20 cellular contexts compared by ENCODE assay signal in genomic region chr3:184011937-184012889, GRCh38. TPM values are rescaled to one million over a fixed set of nuclear protein-coding genes. Genes with fewer than 3 reads are reported as not detected.
DNase-seq lines count a peak whose midpoint lies in the region; ATAC-seq and TF ChIP-seq lines count a peak whose summit lies in the region.
"Had no signal": no experiment of that assay in that cellular context is flagged by ENCODE, and none has a peak within 500 bp of the region (broad histone marks: within the 10 kb centered on the region; RNA-seq: fewer than 3 reads in every experiment).

No MANE protein-coding gene starts in this region.

- TF ChIP-seq CTCF in C4-2B (conservative IDR thresholded peaks at IDR 0.05) (peak; percentile 20), colonic mucosa (IDR thresholded peaks at IDR 0.05) (no peak), retinal pigment epithelial cell (conservative IDR thresholded peaks at IDR 0.05; ENCODE audit: low read depth, low read length) (no peak), Calu3 (IDR thresholded peaks at IDR 0.05; ENCODE audit: unreplicated experiment) (no peak)

- H3K4me3 Mint-ChIP-seq in Calu3 (ENCODE audit: low read depth, unreplicated experiment): no peak overlapping the region
- H3K4me3 Mint-ChIP-seq: IgD-negative memory B cell had no signal

- H3K27me3 Mint-ChIP-seq in Calu3 (ENCODE audit: unreplicated experiment): no peaks in the 10 kb centered on the region
- H3K27me3 Mint-ChIP-seq: CD4-positive, alpha-beta memory T cell; IgD-negative memory B cell had no signal

- no peaks in the 10 kb centered on the region for H3K27me3 ChIP-seq in colonic mucosa
- H3K27me3 ChIP-seq: BE2C had no signal

- H3K9me3 Mint-ChIP-seq in Calu3 (ENCODE audit: low read depth, unreplicated experiment): peaks cover 3% of the 10 kb centered on the region
- H3K9me3 Mint-ChIP-seq: IgD-negative memory B cell had no signal

- CTCF ChIA-PET in Calu3 (lab: Charles Lee): interaction anchor here (0.6 to 1.1 kb wide), 2 partner anchors 12 to 507 kb away, joined by 3 read pairs; no protein-coding TSS in a partner anchor

- H3K27ac Mint-ChIP-seq in Calu3 (ENCODE audit: unreplicated experiment): no peak overlapping the region
- H3K27ac Mint-ChIP-seq: CD4-positive, alpha-beta memory T cell had no signal

- H3K4me1 Mint-ChIP-seq in Calu3 (ENCODE audit: low read depth, unreplicated experiment): peaks cover 22% of the 10 kb centered on the region

- peaks cover 22% of the 10 kb centered on the region for H3K36me3 Mint-ChIP-seq in Calu3 (ENCODE audit: insufficient read depth, unreplicated experiment)

- DNase-seq in NCI-H82 (lab: John Stamatoyannopoulos, UW): peak; percentile 57
- DNase-seq in colonic mucosa: peak; percentile 41
- DNase-seq in retinal pigment epithelial cell (ENCODE audit: low read depth): peak; percentile 73
- DNase-seq in SHP77 (lab: John Stamatoyannopoulos, UW): no peak
- DNase-seq in Calu3: no peak
- DNase-seq: BE2C; CD4-positive, alpha-beta memory T cell; H7; Kasumi-1; NCI-H1105; NCI-H2081 treated with DMSO at 0.1 percent for 48 hours; OCI-M1; RPMI8226; SIG-M5 had no signal

- intact Hi-C loops in colonic mucosa (cut with DNase I): loop anchor here (5.0 kb wide), 1 partner anchor 85 kb away; no protein-coding TSS in a partner anchor
- intact Hi-C loops in Calu3 (cut with micrococcal nuclease; ENCODE audit: unreplicated experiment): no loop called here

- no peaks in the 10 kb centered on the region for H3K36me3 ChIP-seq in colonic mucosa

- no peak overlapping the region for H3K4me3 ChIP-seq in colonic mucosa
- peak overlapping the region; percentile 1 for H3K4me3 ChIP-seq in retinal pigment epithelial cell (ENCODE audit: low read length)

- ATAC-seq in GM19328 (IDR thresholded peaks at IDR 0.05; ENCODE audit: unreplicated experiment): no peak
- ATAC-seq: SK-N-SH treated with all-trans-retinoic acid at 6 μM for 48 hours had no signal

- no peaks in the 10 kb centered on the region for H3K9me3 ChIP-seq in colonic mucosa
- H3K9me3 ChIP-seq: BE2C had no signal

- H3K4me1 ChIP-seq in colonic mucosa: peaks cover 2% of the 10 kb centered on the region

- H3K27ac ChIP-seq in C4-2B (no peak overlapping the region), colonic mucosa (peak overlapping the region; percentile 37)
- H3K27ac ChIP-seq: HL-60 had no signal

- BruUV-seq in Calu3 (replicated peaks; lab: Mats Ljungman, UMichigan): no TSS peak

- peak overlapping the region in 1 of 2 donors; percentile 63 for H3K9ac ChIP-seq in colonic mucosa (ENCODE audit: low read depth in 2 of 2, low read length in 2 of 2)

RNA-seq across cellular contexts. Expression of gene ABCC5, which starts 5.5 kb away (rescaled TPM):
- total RNA-seq in colonic mucosa (10 to 100 TPM; 15.1 to 16.6 TPM), Calu3 (2022) (33.8 and 39.1 TPM in 2 replicates)

RNA-seq across cellular contexts. Expression of gene HTR3D, which starts 19.3 kb away (rescaled TPM):
- total RNA-seq in colonic mucosa (not detected), Calu3 (2022) (not detected in 2 replicates)
- total RNA-seq: CD4-positive, alpha-beta memory T cell; H7; NCI-H460 had no signal

RNA-seq across cellular contexts. Expression of gene HTR3C, which starts 40.6 kb away (rescaled TPM):
- total RNA-seq in colonic mucosa (not detected), Calu3 (2022) (not detected in 2 replicates)
- total RNA-seq: CD4-positive, alpha-beta memory T cell; H7; NCI-H460 had no signal

Comparison
In these comparisons a context has a peak if more than half of its experiments do, and no peak if none do; other contexts are left out.
1. DNase-seq: peak in NCI-H82 (single experiment), colonic mucosa (single experiment) and retinal pigment epithelial cell (single experiment); none in SHP77 (0 of 2) and Calu3 (single experiment).